Comparison of ENCODE assay signal across 10 cellular contexts in genomic region chr19:47776568-47776967, GRCh38. TPM values are rescaled to one million over a fixed set of nuclear protein-coding genes. Genes with fewer than 3 reads are reported as not detected.
DNase-seq lines count a peak whose midpoint lies in the region; ATAC-seq and TF ChIP-seq lines count a peak whose summit lies in the region.
"Had no signal": no experiment of that assay in that cellular context is flagged by ENCODE, and none has a peak within 500 bp of the region (broad histone marks: within the 10 kb centered on the region; RNA-seq: fewer than 3 reads in every experiment).

No MANE protein-coding gene starts in this region.

- H3K4me1 ChIP-seq in Peyer's patch (peaks cover 0 to 35% (median 0%) of the 10 kb centered on the region in 4 donors), iPS-18a (ENCODE audit: control insufficient read depth, low read depth, low read length) (peaks cover 14% of the 10 kb centered on the region)

- peak overlapping the region in 3 of 4 donors; percentile 92 to 98 (median 96) for H3K27ac ChIP-seq in Peyer's patch
- H3K27ac ChIP-seq in iPS-18a (ENCODE audit: low read length) = peak overlapping the region; percentile 13
- H3K27ac ChIP-seq in substantia nigra (ENCODE audit: low read depth, low read length, poor library complexity, severe bottlenecking) = peak overlapping the region; percentile 99

- H3K27ac Mint-ChIP-seq in activated naive CD4-positive, alpha-beta T cell treated with anti-CD3 and anti-CD28 coated beads, Interleukin-2, amount 10 ng/mL, durations not matched to agents 7 days and 5 days = no peak overlapping the region
- H3K27ac Mint-ChIP-seq in stimulated activated naive B cell treated with anti-CD40 and anti-IgM and Interleukin-4, amounts not matched to agents 10 μg/mL and 1 μg/mL and 100 μg/mL, for 72 hours = no peak overlapping the region
- H3K27ac Mint-ChIP-seq: IgD-negative memory B cell had no signal

- H3K4me3 ChIP-seq in Peyer's patch = no peak overlapping the region
- no peak overlapping the region for H3K4me3 ChIP-seq in iPS-18a (ENCODE audit: low read length)

- peaks cover 31% of the 10 kb centered on the region for H3K4me1 Mint-ChIP-seq in activated naive CD4-positive, alpha-beta T cell treated with anti-CD3 and anti-CD28 coated beads, Interleukin-2, amount 10 ng/mL, durations not matched to agents 7 days and 5 days
- peaks cover 14 to 26% of the 10 kb centered on the region in 2 donors for H3K4me1 Mint-ChIP-seq in stimulated activated naive B cell treated with anti-CD40 and anti-IgM and Interleukin-4, amounts not matched to agents 10 μg/mL and 1 μg/mL and 100 μg/mL, for 72 hours

- H3K9ac ChIP-seq in iPS-18a (ENCODE audit: low read length) = no peak overlapping the region

- ATAC-seq in HG03457 (IDR thresholded peaks at IDR 0.05; ENCODE audit: unreplicated experiment) = no peak
- no peak for ATAC-seq in stimulated activated naive B cell treated with anti-CD40 and anti-IgM and Interleukin-4, amounts not matched to agents 10 μg/mL and 1 μg/mL and 100 μg/mL, for 72 hours (replicated peaks)

- peak; percentile 42 for DNase-seq in NCI-H187 treated with DMSO at 0.1 percent for 48 hours (lab: John Stamatoyannopoulos, UW)
- no peak for DNase-seq in NCI-H187 (lab: John Stamatoyannopoulos, UW)
- DNase-seq in Peyer's patch = peak in 1 of 3 donors; percentile 54
- peak in 11 of 49 donors; percentile 6 to 26 (median 13) for DNase-seq in substantia nigra (lab: John Stamatoyannopoulos, UW)
- no peak for DNase-seq in activated naive CD4-positive, alpha-beta T cell treated with anti-CD3 and anti-CD28 coated beads, Interleukin-2, amount 10 ng/mL, durations not matched to agents 7 days and 5 days
- no peak for DNase-seq in stimulated activated naive B cell treated with anti-CD40 and anti-IgM and Interleukin-4, amounts not matched to agents 10 μg/mL and 1 μg/mL and 100 μg/mL, for 72 hours

- no peak for TF ChIP-seq POLR2A in Peyer's patch (IDR thresholded peaks at IDR 0.05)

- no peaks in the 10 kb centered on the region for H3K9me3 Mint-ChIP-seq in activated naive CD4-positive, alpha-beta T cell treated with anti-CD3 and anti-CD28 coated beads, Interleukin-2, amount 10 ng/mL, durations not matched to agents 7 days and 5 days
- H3K9me3 Mint-ChIP-seq in stimulated activated naive B cell treated with anti-CD40 and anti-IgM and Interleukin-4, amounts not matched to agents 10 μg/mL and 1 μg/mL and 100 μg/mL, for 72 hours = no peaks in the 10 kb centered on the region
- H3K9me3 Mint-ChIP-seq: IgD-negative memory B cell had no signal

- H3K9me3 ChIP-seq in Peyer's patch (no peaks in the 10 kb centered on the region), iPS-18a (ENCODE audit: control insufficient read depth, low read depth, low read length) (no peaks in the 10 kb centered on the region)

- H3K27me3 ChIP-seq in Peyer's patch = no peaks in the 10 kb centered on the region
- no peaks in the 10 kb centered on the region for H3K27me3 ChIP-seq in iPS-18a (ENCODE audit: control insufficient read depth, insufficient read depth, low read length)

- CTCF ChIA-PET in activated naive CD4-positive, alpha-beta T cell treated with anti-CD3 and anti-CD28 coated beads, Interleukin-2, amount 10 ng/mL, durations not matched to agents 7 days and 5 days (lab: Charles Lee) = interaction anchor here (0.7 to 1.0 kb wide), 2 partner anchors 14 to 323 kb away, joined by 3 to 4 read pairs; no protein-coding TSS in a partner anchor

- H3K36me3 ChIP-seq in Peyer's patch = peaks cover 0 to 8% (median 0%) of the 10 kb centered on the region in 3 donors
- H3K36me3 ChIP-seq in iPS-18a (ENCODE audit: control insufficient read depth, low read depth, low read length) = peaks cover 9% of the 10 kb centered on the region

- peaks cover 7% of the 10 kb centered on the region for H3K27me3 Mint-ChIP-seq in activated naive CD4-positive, alpha-beta T cell treated with anti-CD3 and anti-CD28 coated beads, Interleukin-2, amount 10 ng/mL, durations not matched to agents 7 days and 5 days
- H3K27me3 Mint-ChIP-seq in stimulated activated naive B cell treated with anti-CD40 and anti-IgM and Interleukin-4, amounts not matched to agents 10 μg/mL and 1 μg/mL and 100 μg/mL, for 72 hours = no peaks in the 10 kb centered on the region

- peaks cover 5% of the 10 kb centered on the region for H3K36me3 Mint-ChIP-seq in activated naive CD4-positive, alpha-beta T cell treated with anti-CD3 and anti-CD28 coated beads, Interleukin-2, amount 10 ng/mL, durations not matched to agents 7 days and 5 days
- peaks cover 12 to 14% of the 10 kb centered on the region in 2 donors for H3K36me3 Mint-ChIP-seq in stimulated activated naive B cell treated with anti-CD40 and anti-IgM and Interleukin-4, amounts not matched to agents 10 μg/mL and 1 μg/mL and 100 μg/mL, for 72 hours
- H3K36me3 Mint-ChIP-seq: IgD-negative memory B cell had no signal

- no peak overlapping the region for H3K4me3 Mint-ChIP-seq in activated naive CD4-positive, alpha-beta T cell treated with anti-CD3 and anti-CD28 coated beads, Interleukin-2, amount 10 ng/mL, durations not matched to agents 7 days and 5 days
- H3K4me3 Mint-ChIP-seq in stimulated activated naive B cell treated with anti-CD40 and anti-IgM and Interleukin-4, amounts not matched to agents 10 μg/mL and 1 μg/mL and 100 μg/mL, for 72 hours = no peak overlapping the region

- no peak for TF ChIP-seq CTCF in Peyer's patch (IDR thresholded peaks at IDR 0.05)

RNA-seq across cellular contexts. Expression of gene SELENOW, which starts 1.9 kb away (rescaled TPM):
- total RNA-seq in Peyer's patch = 100 to 1,000 TPM; 247 to 321 (median 276) TPM

RNA-seq across cellular contexts. Expression of gene TPRX1, which starts 27.8 kb away (rescaled TPM):
- not detected for total RNA-seq in Peyer's patch
- total RNA-seq: fibroblast of lung had no signal

RNA-seq across cellular contexts. Expression of gene NOP53, which starts 31.2 kb away (rescaled TPM):
- total RNA-seq in Peyer's patch = 100 to 1,000 TPM in 3 of 4 donors, 10 to 100 TPM in 1; 86.2 to 179 (median 159) TPM

RNA-seq across cellular contexts. Expression of gene CRX, which starts 45.2 kb away (rescaled TPM):
- total RNA-seq in Peyer's patch = not detected
- total RNA-seq: fibroblast of lung had no signal

Comparison
In these comparisons a context has a peak if more than half of its experiments do, and no peak if none do; other contexts are left out.
1. H3K27ac ChIP-seq: peak in every context shown above with its lines; median percentile 99 in substantia nigra; 96 in Peyer's patch; 13 in iPS-18a.